In genomic region chr9:135295556-135296300, GRCh38 we compare ENCODE assay signal across 21 cellular contexts.
"Had no signal": no experiment of that assay in that cellular context is flagged by ENCODE, and none has a peak within 500 bp of the region (broad histone marks: within the 10 kb centered on the region; RNA-seq: fewer than 3 reads in every experiment).

No MANE protein-coding gene starts in this region.

- H3K27me3 ChIP-seq: brain microvascular endothelial cell, right atrium auricular region, uterus had no signal

- H3K4me1 Mint-ChIP-seq: activated CD4-positive, alpha-beta T cell treated with anti-CD3 and anti-CD28 coated beads, Interleukin-2, amount 10 ng/mL, durations not matched to agents 24 days and 14 days; central memory CD8-positive, alpha-beta T cell; mesothelial cell of epicardium; T-cell had no signal

- H3K4me3 Mint-ChIP-seq: activated CD4-positive, alpha-beta T cell treated with anti-CD3 and anti-CD28 coated beads, Interleukin-2, amount 10 ng/mL, durations not matched to agents 24 days and 14 days; activated T-cell treated with anti-CD3 and anti-CD28 coated beads, Interleukin-2, amount 50 U/mL, for 4 hours; central memory CD8-positive, alpha-beta T cell; mesothelial cell of epicardium; nephron; T-cell had no signal

- H3K4me3 ChIP-seq: colonic mucosa, gastroesophageal sphincter, heart left ventricle, lung, prostate gland, right atrium auricular region, tibial nerve, uterus had no signal

- H3K36me3 Mint-ChIP-seq: mesothelial cell of epicardium, T-cell had no signal

- H3K36me3 ChIP-seq: brain microvascular endothelial cell, colonic mucosa, gastroesophageal sphincter, heart left ventricle, prostate gland, right atrium auricular region, tibial nerve, uterus had no signal

- H3K27ac Mint-ChIP-seq: activated CD4-positive, alpha-beta T cell treated with anti-CD3 and anti-CD28 coated beads, Interleukin-2, amount 10 ng/mL, durations not matched to agents 24 days and 14 days; mesothelial cell of epicardium; nephron; T-cell had no signal

- H3K27ac ChIP-seq: brain microvascular endothelial cell, colonic mucosa, gastroesophageal sphincter, heart left ventricle, prostate gland, right atrium auricular region, tibial nerve, uterus had no signal

- H3K4me1 ChIP-seq: colonic mucosa, gastroesophageal sphincter, prostate gland, right atrium auricular region, tibial nerve, uterus had no signal

- H3K9me3 ChIP-seq: colonic mucosa, gastroesophageal sphincter, heart left ventricle, prostate gland, right atrium auricular region, tibial nerve, uterus had no signal

- H3K9me3 Mint-ChIP-seq: activated CD4-positive, alpha-beta T cell treated with anti-CD3 and anti-CD28 coated beads, Interleukin-2, amount 10 ng/mL, durations not matched to agents 24 days and 14 days; activated T-cell treated with anti-CD3 and anti-CD28 coated beads, Interleukin-2, amount 50 U/mL, for 4 hours; central memory CD8-positive, alpha-beta T cell; mesothelial cell of epicardium; nephron; T-cell had no signal

- DNase-seq: activated CD4-positive, alpha-beta T cell treated with anti-CD3 and anti-CD28 coated beads, Interleukin-2, amount 10 ng/mL, durations not matched to agents 24 days and 14 days; activated CD4-positive, CD25-positive, alpha-beta regulatory T cell; activated CD8-positive, alpha-beta memory T cell treated with anti-CD3 and anti-CD28 coated beads, Interleukin-2, amount 50 U/mL, for 4 hours; activated naive CD4-positive, alpha-beta T cell treated with anti-CD3 and anti-CD28 coated beads, Interleukin-2, amount 50 U/mL, for 16 hours; activated T-cell treated with anti-CD3 and anti-CD28 coated beads, Interleukin-2, amount 50 U/mL, for 4 hours; aorta; brain microvascular endothelial cell; colonic mucosa; heart left ventricle; occipital lobe; stimulated activated naive CD8-positive, alpha-beta T cell treated with anti-CD3 and anti-CD28 coated beads, Interleukin-15, Interleukin-2, amounts not matched to agents 100 U/mL and 50 U/mL, for 24 hours; uterus had no signal
